In the genomic region with DNA sequence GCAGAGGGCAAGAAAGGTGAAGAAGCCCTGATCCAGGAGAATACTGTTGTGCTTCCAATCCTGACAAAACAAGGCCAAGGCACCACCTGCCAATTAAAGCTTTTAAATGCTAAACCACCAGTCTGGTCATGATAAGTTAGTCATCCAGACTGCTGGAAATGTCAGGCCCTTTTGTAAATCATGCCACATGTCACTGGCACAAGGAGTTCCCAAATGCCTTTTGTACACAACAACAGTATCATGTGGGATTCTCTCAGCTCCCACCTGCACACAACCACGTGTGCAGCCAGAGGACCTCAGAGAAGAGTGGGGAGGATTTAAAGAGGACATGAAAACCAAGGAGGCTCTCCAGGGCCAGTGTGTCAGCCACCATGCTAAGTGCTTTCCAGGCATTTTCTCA, we compare ENCODE assay signal across 15 cellular contexts.
DNase-seq lines count a peak whose midpoint lies in the region; ATAC-seq and TF ChIP-seq lines count a peak whose summit lies in the region.
"Had no signal": no experiment of that assay in that cellular context is flagged by ENCODE, and none has a peak within 500 bp of the region (broad histone marks: within the 10 kb centered on the region; RNA-seq: fewer than 3 reads in every experiment).

No MANE protein-coding gene starts in this region.

- no peak overlapping the region for H2AFZ ChIP-seq in GM23338

- no peaks in the 10 kb centered on the region; the same call in 1 of the 2 replicates for H3K79me2 ChIP-seq in GM23338 (replicated peaks; ENCODE audit: insufficient read depth)

- TF ChIP-seq CTCF in foreskin keratinocyte (conservative IDR thresholded peaks at IDR 0.05) (no peak), GM23338 (conservative IDR thresholded peaks at IDR 0.05; ENCODE audit: low read depth in 2 of 2) (no peak)

- no peak overlapping the region for H3K4me2 ChIP-seq in GM23338
- H3K4me2 ChIP-seq: BLaER1 treated with 17β-estradiol and CSF1 and Interleukin-3, amounts not matched to agents 10 nM and 100 nM had no signal

- H3K4me1 Mint-ChIP-seq in stimulated activated naive CD8-positive, alpha-beta T cell treated with anti-CD3 and anti-CD28 coated beads, Interleukin-15, amount 100 ng/mL, for 72 hours: no peaks in the 10 kb centered on the region
- H3K4me1 Mint-ChIP-seq in GM23338: peaks cover 24% of the 10 kb centered on the region

- H3K27ac ChIP-seq in foreskin keratinocyte (no peak overlapping the region), GM23338 (ENCODE audit: low read depth) (no peak overlapping the region)
- H3K27ac ChIP-seq: BLaER1 treated with 17β-estradiol and CSF1 and Interleukin-3, amounts not matched to agents 10 nM and 100 nM; sigmoid colon; SJCRH30; transverse colon had no signal

- peaks cover 20% of the 10 kb centered on the region for H3K36me3 Mint-ChIP-seq in GM23338 (ENCODE audit: low read depth)

- no peak overlapping the region for H3K4me3 Mint-ChIP-seq in stimulated activated naive CD8-positive, alpha-beta T cell treated with anti-CD3 and anti-CD28 coated beads, Interleukin-15, amount 100 ng/mL, for 72 hours
- H3K4me3 Mint-ChIP-seq in GM23338: no peak overlapping the region

- no peak for DNase-seq in stimulated activated naive CD8-positive, alpha-beta T cell treated with anti-CD3 and anti-CD28 coated beads, Interleukin-15, Interleukin-2, amounts not matched to agents 100 U/mL and 50 U/mL, for 24 hours
- DNase-seq in stimulated activated naive CD8-positive, alpha-beta T cell treated with anti-CD3 and anti-CD28 coated beads, Interleukin-15, amount 100 ng/mL, for 72 hours: no peak
- peak; percentile 68 for DNase-seq in SHP77 treated with DMSO at 0.1 percent for 48 hours (lab: John Stamatoyannopoulos, UW)
- DNase-seq in foreskin keratinocyte: peak in 1 of 2 donors; percentile 32
- no peak for DNase-seq in GM23338 (ENCODE audit: low spot score)
- DNase-seq in T1000 (lab: John Stamatoyannopoulos, UW): no peak
- DNase-seq in activated T-cell treated with anti-CD3 and anti-CD28 coated beads for 4 hours: no peak
- DNase-seq: activated gamma-delta T cell treated with Interleukin-2 at 50 U/mL for 16 hours, dorsolateral prefrontal cortex, NCI-H2081 treated with DMSO at 0.1 percent for 48 hours, sigmoid colon, SJCRH30, transverse colon had no signal

- no peaks in the 10 kb centered on the region for H4K20me1 ChIP-seq in GM23338 (replicated peaks; ENCODE audit: insufficient read depth)

- no peaks in the 10 kb centered on the region for H3K9me2 ChIP-seq in GM23338 (ENCODE audit: insufficient read depth)

- H3K27ac Mint-ChIP-seq in stimulated activated naive CD8-positive, alpha-beta T cell treated with anti-CD3 and anti-CD28 coated beads, Interleukin-15, amount 100 ng/mL, for 72 hours: no peak overlapping the region
- H3K27ac Mint-ChIP-seq in GM23338: no peak overlapping the region

- H3K4me1 ChIP-seq in foreskin keratinocyte (no peaks in the 10 kb centered on the region), GM23338 (ENCODE audit: insufficient read depth) (peaks cover 11% of the 10 kb centered on the region; the same call in 1 of the 2 replicates)

- no peaks in the 10 kb centered on the region for H3K9me3 Mint-ChIP-seq in stimulated activated naive CD8-positive, alpha-beta T cell treated with anti-CD3 and anti-CD28 coated beads, Interleukin-15, amount 100 ng/mL, for 72 hours
- no peaks in the 10 kb centered on the region for H3K9me3 Mint-ChIP-seq in GM23338

- no peaks in the 10 kb centered on the region; the same call in 1 of the 2 replicates for H3F3A ChIP-seq in GM23338 (replicated peaks; ENCODE audit: low read depth)

- no peak overlapping the region for H3K4me3 ChIP-seq in GM23338
- H3K4me3 ChIP-seq: BLaER1 treated with 17β-estradiol and CSF1 and Interleukin-3, amounts not matched to agents 10 nM and 100 nM; dorsolateral prefrontal cortex; sigmoid colon; SJCRH30; transverse colon had no signal

- H3K27me3 Mint-ChIP-seq in stimulated activated naive CD8-positive, alpha-beta T cell treated with anti-CD3 and anti-CD28 coated beads, Interleukin-15, amount 100 ng/mL, for 72 hours: no peaks in the 10 kb centered on the region
- H3K27me3 Mint-ChIP-seq in GM23338 (ENCODE audit: insufficient read depth, low read depth, poor library complexity): peaks cover 7% of the 10 kb centered on the region

- ATAC-seq in stimulated activated naive CD8-positive, alpha-beta T cell treated with anti-CD3 and anti-CD28 coated beads, Interleukin-15, Interleukin-2, amounts not matched to agents 100 U/mL and 50 U/mL, for 24 hours: peak; percentile 53
- no peak for ATAC-seq in stimulated activated naive CD8-positive, alpha-beta T cell treated with anti-CD3 and anti-CD28 coated beads, Interleukin-15, amount 100 ng/mL, for 72 hours
- ATAC-seq in foreskin keratinocyte (peak; percentile 21), GM19395 (IDR thresholded peaks at IDR 0.05; ENCODE audit: unreplicated experiment) (no peak), GM23338 (no peak)

- peaks cover 5% of the 10 kb centered on the region; the same call in 1 of the 2 replicates for H3K36me3 ChIP-seq in GM23338 (ENCODE audit: insufficient read depth)

- H3K27me3 ChIP-seq in foreskin keratinocyte (no peaks in the 10 kb centered on the region), GM23338 (ENCODE audit: insufficient read depth) (no peaks in the 10 kb centered on the region)
- H3K27me3 ChIP-seq: BLaER1 treated with 17β-estradiol and CSF1 and Interleukin-3, amounts not matched to agents 10 nM and 100 nM; dorsolateral prefrontal cortex; sigmoid colon; SJCRH30; transverse colon had no signal

TF ChIP-seq in GM23338, 12 proteins besides CTCF, POLR2A, EP300 and RAD21 (continues in another document):
- TF ChIP-seq POLR2AphosphoS5 (IDR thresholded peaks at IDR 0.05; ENCODE audit: low read depth) (no peak), JUNB (IDR thresholded peaks at IDR 0.05; ENCODE audit: unreplicated experiment) (no peak), NANOG (IDR thresholded peaks at IDR 0.05; ENCODE audit: borderline replicate concordance) (no peak), ZNF114 (CRISPR knock-in tag; IDR thresholded peaks at IDR 0.05) (no peak), ZNF331 (CRISPR knock-in tag; IDR thresholded peaks at IDR 0.05; ENCODE audit: low read depth) (no peak), EZH2phosphoT487 (IDR thresholded peaks at IDR 0.05; ENCODE audit: unreplicated experiment) (no peak), EZH2 (IDR thresholded peaks at IDR 0.05; ENCODE audit: low read depth, unreplicated experiment) (no peak), CREB1 (CRISPR knock-in tag; IDR thresholded peaks at IDR 0.05; ENCODE audit: low read depth) (no peak)
- TF ChIP-seq, protein P1, sequence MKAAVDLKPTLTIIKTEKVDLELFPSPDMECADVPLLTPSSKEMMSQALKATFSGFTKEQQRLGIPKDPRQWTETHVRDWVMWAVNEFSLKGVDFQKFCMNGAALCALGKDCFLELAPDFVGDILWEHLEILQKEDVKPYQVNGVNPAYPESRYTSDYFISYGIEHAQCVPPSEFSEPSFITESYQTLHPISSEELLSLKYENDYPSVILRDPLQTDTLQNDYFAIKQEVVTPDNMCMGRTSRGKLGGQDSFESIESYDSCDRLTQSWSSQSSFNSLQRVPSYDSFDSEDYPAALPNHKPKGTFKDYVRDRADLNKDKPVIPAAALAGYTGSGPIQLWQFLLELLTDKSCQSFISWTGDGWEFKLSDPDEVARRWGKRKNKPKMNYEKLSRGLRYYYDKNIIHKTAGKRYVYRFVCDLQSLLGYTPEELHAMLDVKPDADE (IDR thresholded peaks at IDR 0.05): no peak

Comparison
In these comparisons a context has a peak if more than half of its experiments do, and no peak if none do; other contexts are left out.
1. ATAC-seq: peak in stimulated activated naive CD8-positive, alpha-beta T cell treated with anti-CD3 and anti-CD28 coated beads, Interleukin-15, Interleukin-2, amounts not matched to agents 100 U/mL and 50 U/mL, for 24 hours (single experiment) and foreskin keratinocyte (single experiment); none in stimulated activated naive CD8-positive, alpha-beta T cell treated with anti-CD3 and anti-CD28 coated beads, Interleukin-15, amount 100 ng/mL, for 72 hours (single experiment), GM19395 (single experiment) and GM23338 (single experiment).